In the genomic region with DNA sequence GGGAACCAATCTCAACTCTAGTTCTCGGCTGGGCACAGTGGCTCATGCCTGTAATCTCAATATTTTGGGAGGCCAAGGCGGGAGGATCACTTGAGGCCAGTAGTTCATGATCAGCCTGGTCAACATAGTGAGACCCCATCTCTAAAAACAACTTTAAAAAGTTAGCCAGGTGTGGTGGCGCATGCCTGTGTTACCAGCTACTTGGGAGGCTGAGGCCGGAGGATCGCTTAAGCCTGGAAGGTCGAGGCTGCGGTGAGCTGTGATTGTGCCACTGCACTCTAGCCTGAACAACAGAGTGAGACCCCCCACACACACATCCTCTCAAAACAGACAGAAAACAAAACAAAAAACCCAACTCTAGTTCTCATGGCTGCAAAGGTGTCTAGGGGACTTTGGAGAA, we compare ENCODE assay signal across 11 cellular contexts. TPM values are rescaled to one million over a fixed set of nuclear protein-coding genes. Genes with fewer than 3 reads are reported as not detected.
DNase-seq lines count a peak whose midpoint lies in the region; ATAC-seq and TF ChIP-seq lines count a peak whose summit lies in the region.
"Had no signal": no experiment of that assay in that cellular context is flagged by ENCODE, and none has a peak within 500 bp of the region (broad histone marks: within the 10 kb centered on the region; RNA-seq: fewer than 3 reads in every experiment).

No MANE protein-coding gene starts in this region.

- H3K4me2 ChIP-seq in H9 (ENCODE audit: insufficient read depth, insufficient read length, low read length) (no peak overlapping the region), smooth muscle cell (no peak overlapping the region)

- H3K4me3 ChIP-seq in smooth muscle cell: no peak overlapping the region

- H3K4me1 Mint-ChIP-seq in H9 (peaks cover 57 to 78% of the 10 kb centered on the region in 2 experiments), immature natural killer cell (peaks cover 69 to 82% of the 10 kb centered on the region in 2 donors)
- peaks cover 47% of the 10 kb centered on the region for H3K4me1 Mint-ChIP-seq in activated CD4-positive, alpha-beta memory T cell treated with anti-CD3 and anti-CD28 coated beads, Interleukin-2, amount 10 ng/mL, durations not matched to agents 7 days and 5 days

- H3K36me3 Mint-ChIP-seq in H9 (ENCODE audit: insufficient read depth in 1 of 3, low read depth in 3 of 3): no peaks in the 10 kb centered on the region; a peak in 1 of 7 replicates
- no peaks in the 10 kb centered on the region for H3K36me3 Mint-ChIP-seq in activated CD4-positive, alpha-beta memory T cell treated with anti-CD3 and anti-CD28 coated beads, Interleukin-2, amount 10 ng/mL, durations not matched to agents 7 days and 5 days (ENCODE audit: low read depth)
- H3K36me3 Mint-ChIP-seq in immature natural killer cell: no peaks in the 10 kb centered on the region

- H3K4ac ChIP-seq in H9 (ENCODE audit: low read depth, low read length): no peak overlapping the region

- no peak overlapping the region for H4K5ac ChIP-seq in H9 (ENCODE audit: insufficient read length, low read depth, low read length)

- peaks cover 10% of the 10 kb centered on the region for H3K23me2 ChIP-seq in H9 (ENCODE audit: insufficient read length, low read depth, low read length, poor library complexity, severe bottlenecking)

- H3K14ac ChIP-seq in H9 (ENCODE audit: insufficient read depth, low read length): no peak overlapping the region

- no peaks in the 10 kb centered on the region for H3F3A ChIP-seq in smooth muscle cell (ENCODE audit: low read depth)

- H3K9me3 ChIP-seq in H9 (ENCODE audit: control insufficient read depth, low read depth, low read length) (no peaks in the 10 kb centered on the region), smooth muscle cell (replicated peaks; ENCODE audit: low read depth) (no peaks in the 10 kb centered on the region)

- H3T11ph ChIP-seq in H9 (ENCODE audit: low read length): no peak overlapping the region

- H2BK15ac ChIP-seq in H9 (ENCODE audit: low read depth, low read length): no peak overlapping the region

- no peak overlapping the region for H3K56ac ChIP-seq in H9 (ENCODE audit: insufficient read length, low read depth, low read length)

- H4K20me1 ChIP-seq in H9 (ENCODE audit: control insufficient read depth, insufficient read depth, insufficient read length) (peaks cover 3% of the 10 kb centered on the region), smooth muscle cell (ENCODE audit: low read depth) (peaks cover 55% of the 10 kb centered on the region)

- H2BK120ac ChIP-seq in H9 (ENCODE audit: low read depth, low read length, poor library complexity, severe bottlenecking): no peak overlapping the region

- H3K79me1 ChIP-seq in H9 (ENCODE audit: insufficient read depth, low read depth, low read length, poor library complexity, severe bottlenecking): no peaks in the 10 kb centered on the region

- CTCF ChIA-PET in activated CD4-positive, alpha-beta memory T cell treated with anti-CD3 and anti-CD28 coated beads, Interleukin-2, amount 10 ng/mL, durations not matched to agents 7 days and 5 days (lab: Charles Lee): interaction anchor here (1.3 to 5.0 kb wide), 4 partner anchors 7 to 45 kb away, joined by 3 to 60 read pairs (median 14); a partner anchor contains a TSS

- DNase-seq in H9: peak; percentile 25
- DNase-seq in activated CD4-positive, alpha-beta memory T cell treated with anti-CD3 and anti-CD28 coated beads, Interleukin-2, amount 10 ng/mL, durations not matched to agents 7 days and 5 days: no peak
- no peak for DNase-seq in immature natural killer cell
- no peak for DNase-seq in smooth muscle cell (lab: John Stamatoyannopoulos, UW; ENCODE audit: unreplicated experiment)
- no peak for DNase-seq in activated gamma-delta T cell treated with Interleukin-2 at 50 U/mL for 16 hours
- DNase-seq in SHP77 (lab: John Stamatoyannopoulos, UW): no peak
- no peak for DNase-seq in activated CD4-positive, CD25-positive, alpha-beta regulatory T cell (lab: John Stamatoyannopoulos, UW)
- DNase-seq: activated CD8-positive, alpha-beta memory T cell treated with anti-CD3 and anti-CD28 coated beads, Interleukin-2, amount 50 U/mL, for 48 hours; kidney glomerular epithelial cell had no signal

- no peak overlapping the region for H2AK5ac ChIP-seq in H9 (ENCODE audit: insufficient read length, low read length)

- no peak overlapping the region for H2AFZ ChIP-seq in H9 (ENCODE audit: low read length)
- H2AFZ ChIP-seq in smooth muscle cell (ENCODE audit: low read depth): no peak overlapping the region

- no peak overlapping the region for H3K23ac ChIP-seq in H9 (ENCODE audit: insufficient read length, low read depth, low read length)

- H3K9me3 Mint-ChIP-seq in H9: no peaks in the 10 kb centered on the region
- no peaks in the 10 kb centered on the region for H3K9me3 Mint-ChIP-seq in activated CD4-positive, alpha-beta memory T cell treated with anti-CD3 and anti-CD28 coated beads, Interleukin-2, amount 10 ng/mL, durations not matched to agents 7 days and 5 days
- no peaks in the 10 kb centered on the region for H3K9me3 Mint-ChIP-seq in immature natural killer cell

- no peak overlapping the region for H4K8ac ChIP-seq in H9 (replicated peaks; ENCODE audit: insufficient read length, low read depth, low read length)

- no peak overlapping the region for H2BK20ac ChIP-seq in H9 (ENCODE audit: low read depth, low read length, poor library complexity, severe bottlenecking)

- H3K27me3 Mint-ChIP-seq in H9 (ENCODE audit: low read depth): peaks cover 22% of the 10 kb centered on the region
- H3K27me3 Mint-ChIP-seq in activated CD4-positive, alpha-beta memory T cell treated with anti-CD3 and anti-CD28 coated beads, Interleukin-2, amount 10 ng/mL, durations not matched to agents 7 days and 5 days: peaks cover 18% of the 10 kb centered on the region
- H3K27me3 Mint-ChIP-seq in immature natural killer cell (ENCODE audit: low read depth in 3 of 3): peaks cover 8 to 9% (median 9%) of the 10 kb centered on the region in 3 donors

- no peak for TF ChIP-seq CTCF in H9 (conservative IDR thresholded peaks at IDR 0.05)
- no peak for TF ChIP-seq CTCF in smooth muscle cell (IDR thresholded peaks at IDR 0.05; ENCODE audit: borderline replicate concordance, insufficient read depth, poor library complexity, severe bottlenecking)

- H4K91ac ChIP-seq in H9 (ENCODE audit: insufficient read length, low read depth, low read length): no peak overlapping the region

- H3K9ac ChIP-seq in H9 (ENCODE audit: extremely low read depth, insufficient read length, low read length) (no peak overlapping the region), smooth muscle cell (ENCODE audit: low read depth) (no peak overlapping the region)

- H2BK5ac ChIP-seq in H9 (ENCODE audit: insufficient read length, low read length): no peak overlapping the region

- H3K18ac ChIP-seq in H9 (ENCODE audit: insufficient read length, low read depth, low read length): no peak overlapping the region

- H3K79me2 ChIP-seq in H9 (ENCODE audit: insufficient read depth, low read length) (no peaks in the 10 kb centered on the region), smooth muscle cell (ENCODE audit: low read depth) (peaks cover 44% of the 10 kb centered on the region)

- peaks cover 2% of the 10 kb centered on the region; the same call in 1 of the 2 replicates for H3K27me3 ChIP-seq in H9 (ENCODE audit: insufficient read depth, low read length)
- H3K27me3 ChIP-seq in smooth muscle cell (ENCODE audit: low read depth): no peaks in the 10 kb centered on the region

- POLR2A ChIA-PET in activated CD4-positive, alpha-beta memory T cell treated with anti-CD3 and anti-CD28 coated beads, Interleukin-2, amount 10 ng/mL, durations not matched to agents 7 days and 5 days (lab: Charles Lee): interaction anchor here (2.0 to 3.2 kb wide), 2 partner anchors 14 to 45 kb away, joined by 11 to 14 read pairs; a partner anchor contains a TSS

- H3K27ac Mint-ChIP-seq in H9: no peak overlapping the region
- H3K27ac Mint-ChIP-seq in activated CD4-positive, alpha-beta memory T cell treated with anti-CD3 and anti-CD28 coated beads, Interleukin-2, amount 10 ng/mL, durations not matched to agents 7 days and 5 days: peak overlapping the region; percentile 66
- H3K27ac Mint-ChIP-seq in immature natural killer cell: peak overlapping the region; percentile 88 to 95 (median 94)

- H3K27ac ChIP-seq in H9 (ENCODE audit: insufficient read length, low read depth, low read length) (no peak overlapping the region), smooth muscle cell (ENCODE audit: low read depth) (peak overlapping the region; percentile 66)

- H3K4me1 ChIP-seq in H9 (ENCODE audit: insufficient read depth, low read length) (peaks cover 28% of the 10 kb centered on the region), smooth muscle cell (ENCODE audit: low read depth) (peaks cover 68% of the 10 kb centered on the region)

- WGBS in H9 (ENCODE audit: extremely low coverage, insufficient read length, low lambda C conversion rate): no CpG with 5 or more reads among the region's 7 CpGs
- WGBS in smooth muscle cell (ENCODE audit: low lambda C conversion rate): over 99% methylated on average over 7 of the region's 7 CpGs

- H3K36me3 ChIP-seq in smooth muscle cell (ENCODE audit: low read depth): no peaks in the 10 kb centered on the region

- no peak for ATAC-seq in GM21423 (IDR thresholded peaks at IDR 0.05; ENCODE audit: unreplicated experiment)

- no peak overlapping the region for H2BK12ac ChIP-seq in H9 (ENCODE audit: insufficient read length, low read depth, low read length)

- H3K4me3 Mint-ChIP-seq in H9 (no peak overlapping the region), immature natural killer cell (peak overlapping the region; percentile 85 to 92 (median 88))
- peak overlapping the region; percentile 21 for H3K4me3 Mint-ChIP-seq in activated CD4-positive, alpha-beta memory T cell treated with anti-CD3 and anti-CD28 coated beads, Interleukin-2, amount 10 ng/mL, durations not matched to agents 7 days and 5 days

RNA-seq across cellular contexts. Expression of a gene that starts 4.9 kb away (rescaled TPM):
- total RNA-seq in H9 (2021) (9.8 and 10.1 TPM in 2 replicates), smooth muscle cell (15.6 and 25.4 TPM in 2 replicates)
- total RNA-seq in activated CD4-positive, alpha-beta memory T cell treated with anti-CD3 and anti-CD28 coated beads, Interleukin-2, amount 10 ng/mL, durations not matched to agents 7 days and 5 days: 1 to 10 TPM; 8.4 TPM
- polyA plus RNA-seq in immature natural killer cell (10 to 100 TPM in 1 of 3 donors, 1 to 10 TPM in 2; 5.0 to 15.0 (median 8.0) TPM), smooth muscle cell (17.6 and 21.2 TPM in 2 replicates)

RNA-seq across cellular contexts. Expression of a gene that starts 13.5 kb away (rescaled TPM):
- total RNA-seq in H9 (2021): 104 and 105 TPM in 2 replicates
- 10 to 100 TPM; 82.2 to 84.2 TPM for total RNA-seq in activated CD4-positive, alpha-beta memory T cell treated with anti-CD3 and anti-CD28 coated beads, Interleukin-2, amount 10 ng/mL, durations not matched to agents 7 days and 5 days
- 10 to 100 TPM; 34.8 to 75.8 (median 53.2) TPM for polyA plus RNA-seq in immature natural killer cell
- total RNA-seq in smooth muscle cell: 68.2 and 76.9 TPM in 2 replicates
- 74.9 and 77.2 TPM in 2 replicates for polyA plus RNA-seq in smooth muscle cell

RNA-seq across cellular contexts. Expression of a gene that starts 32.7 kb away (rescaled TPM):
- total RNA-seq in H9 (2021) (8.6 and 8.7 TPM in 2 replicates), smooth muscle cell (6.0 and 12.5 TPM in 2 replicates)
- total RNA-seq in activated CD4-positive, alpha-beta memory T cell treated with anti-CD3 and anti-CD28 coated beads, Interleukin-2, amount 10 ng/mL, durations not matched to agents 7 days and 5 days: 1 to 10 TPM; 5.2 to 5.9 TPM
- polyA plus RNA-seq in immature natural killer cell (1 to 10 TPM in 1 of 3 donors, under 1 TPM in 1, not detected in 1; 0.49 to 2.8 TPM), smooth muscle cell (18.4 and 19.5 TPM in 2 replicates)

RNA-seq across cellular contexts. Expression of a gene that starts 52.5 kb away (rescaled TPM):
- not detected in 2 replicates for total RNA-seq in H9 (2021)
- total RNA-seq in activated CD4-positive, alpha-beta memory T cell treated with anti-CD3 and anti-CD28 coated beads, Interleukin-2, amount 10 ng/mL, durations not matched to agents 7 days and 5 days: not detected
- polyA plus RNA-seq in immature natural killer cell: not detected
- not detected in 2 replicates for total RNA-seq in smooth muscle cell
- polyA plus RNA-seq in smooth muscle cell: 0.80 TPM in 1 of 2 replicates, not detected in the other
- total RNA-seq: epithelial cell of proximal tubule had no signal

RNA-seq across cellular contexts. Expression of a gene that starts 54.1 kb away (rescaled TPM):
- 101 and 105 TPM in 2 replicates for total RNA-seq in H9 (2021)
- total RNA-seq in activated CD4-positive, alpha-beta memory T cell treated with anti-CD3 and anti-CD28 coated beads, Interleukin-2, amount 10 ng/mL, durations not matched to agents 7 days and 5 days: 100 to 1,000 TPM; 102 to 103 TPM
- 10 to 100 TPM in 2 of 3 donors, 1 to 10 TPM in 1; 5.6 to 16.2 (median 11.1) TPM for polyA plus RNA-seq in immature natural killer cell
- total RNA-seq in smooth muscle cell: 74.9 and 79.0 TPM in 2 replicates
- 24.6 and 26.0 TPM in 2 replicates for polyA plus RNA-seq in smooth muscle cell

Comparison
In these comparisons a context has a peak if more than half of its experiments do, and no peak if none do; other contexts are left out.
1. H3K27ac Mint-ChIP-seq: peak in activated CD4-positive, alpha-beta memory T cell treated with anti-CD3 and anti-CD28 coated beads, Interleukin-2, amount 10 ng/mL, durations not matched to agents 7 days and 5 days (single experiment) and immature natural killer cell (6 of 6); none in H9 (0 of 3).
2. H3K4me3 Mint-ChIP-seq: peak in activated CD4-positive, alpha-beta memory T cell treated with anti-CD3 and anti-CD28 coated beads, Interleukin-2, amount 10 ng/mL, durations not matched to agents 7 days and 5 days (single experiment) and immature natural killer cell (5 of 5); none in H9 (0 of 2).